ENCODE assay signal across 1 cellular context in genomic region chr17:43559161-43559816, GRCh38.
TF ChIP-seq lines count a peak whose summit lies in the region.

No MANE protein-coding gene starts in this region.

TF ChIP-seq in HepG2, 621 proteins besides CTCF, POLR2A, EP300 and RAD21 (continued from another document and continues in another):
- no peak for TF ChIP-seq HOMEZ (CRISPR knock-in tag; IDR thresholded peaks at IDR 0.05; ENCODE audit: low read depth)
- no peak for TF ChIP-seq AHDC1 (CRISPR knock-in tag; IDR thresholded peaks at IDR 0.05; ENCODE audit: borderline replicate concordance)
- TF ChIP-seq ATF5 (CRISPR knock-in tag; IDR thresholded peaks at IDR 0.05; ENCODE audit: low read depth) = no peak
- peak; percentile 68 for TF ChIP-seq ZFP36L1 (CRISPR knock-in tag; IDR thresholded peaks at IDR 0.05)
- peak; percentile 49; the same call in 1 of the 2 replicates for TF ChIP-seq FOXJ3 (CRISPR knock-in tag; IDR thresholded peaks at IDR 0.05; ENCODE audit: borderline replicate concordance)
- TF ChIP-seq ZNF224 (CRISPR knock-in tag; IDR thresholded peaks at IDR 0.05) = no peak
- TF ChIP-seq MEF2D (CRISPR knock-in tag; IDR thresholded peaks at IDR 0.05) = no peak
- TF ChIP-seq SUZ12 (IDR thresholded peaks at IDR 0.05; ENCODE audit: low read depth, low read length) = no peak
- no peak for TF ChIP-seq ZNF790 (CRISPR knock-in tag; IDR thresholded peaks at IDR 0.05; ENCODE audit: borderline replicate concordance)
- TF ChIP-seq KDM5B (CRISPR knock-in tag; IDR thresholded peaks at IDR 0.05; ENCODE audit: borderline replicate concordance) = peak; percentile 13; the same call in 1 of the 2 replicates
- TF ChIP-seq REPIN1 (CRISPR knock-in tag; IDR thresholded peaks at IDR 0.05; ENCODE audit: borderline replicate concordance, low read depth) = peak; percentile 78
- no peak for TF ChIP-seq GLMP (CRISPR knock-in tag; IDR thresholded peaks at IDR 0.05; ENCODE audit: borderline replicate concordance)
- TF ChIP-seq ZFAT (CRISPR knock-in tag; conservative IDR thresholded peaks at IDR 0.05) = no peak
- TF ChIP-seq DMTF1 (CRISPR knock-in tag; IDR thresholded peaks at IDR 0.05) = no peak
- no peak for TF ChIP-seq USF2 (IDR thresholded peaks at IDR 0.05; ENCODE audit: low read depth, low read length)
- TF ChIP-seq USF2 (CRISPR knock-in tag; IDR thresholded peaks at IDR 0.05; ENCODE audit: borderline replicate concordance) = no peak
- peak; percentile 63 for TF ChIP-seq GATAD2A (CRISPR knock-in tag; IDR thresholded peaks at IDR 0.05)
- no peak for TF ChIP-seq ZNF121 (CRISPR knock-in tag; IDR thresholded peaks at IDR 0.05)
- no peak for TF ChIP-seq ZNF382 (CRISPR knock-in tag; IDR thresholded peaks at IDR 0.05; ENCODE audit: borderline replicate concordance)
- peak; percentile 29; the same call in 1 of the 2 replicates for TF ChIP-seq NR2C2 (CRISPR knock-in tag; IDR thresholded peaks at IDR 0.05; ENCODE audit: borderline replicate concordance)
- no peak for TF ChIP-seq ZSCAN12 (CRISPR knock-in tag; IDR thresholded peaks at IDR 0.05)
- TF ChIP-seq ZNF12 (CRISPR knock-in tag; IDR thresholded peaks at IDR 0.05) = no peak
- no peak for TF ChIP-seq SOX6 (IDR thresholded peaks at IDR 0.05)
- TF ChIP-seq SOX6 (CRISPR knock-in tag; IDR thresholded peaks at IDR 0.05) = peak; percentile 76
- no peak for TF ChIP-seq ZNF639 (CRISPR knock-in tag; conservative IDR thresholded peaks at IDR 0.05)
- no peak for TF ChIP-seq HHEX (CRISPR knock-in tag; IDR thresholded peaks at IDR 0.05)
- TF ChIP-seq ZC3H4 (CRISPR knock-in tag; IDR thresholded peaks at IDR 0.05; ENCODE audit: borderline replicate concordance) = no peak
- TF ChIP-seq JARID2 (CRISPR knock-in tag; IDR thresholded peaks at IDR 0.05; ENCODE audit: insufficient replicate concordance) = no peak
- no peak for TF ChIP-seq HCFC1 (IDR thresholded peaks at IDR 0.05; ENCODE audit: low read depth, low read length)
- TF ChIP-seq SMARCE1 (IDR thresholded peaks at IDR 0.05; ENCODE audit: borderline replicate concordance) = no peak
- no peak for TF ChIP-seq ZBTB38 (CRISPR knock-in tag; IDR thresholded peaks at IDR 0.05)
- no peak for TF ChIP-seq PLSCR1 (CRISPR knock-in tag; IDR thresholded peaks at IDR 0.05; ENCODE audit: borderline replicate concordance)
- 0 out of 2 replicates have a peak, but pooled peaks have one; percentile 24 for TF ChIP-seq ZNF607 (CRISPR knock-in tag; IDR thresholded peaks at IDR 0.05; ENCODE audit: borderline replicate concordance)
- 0 out of 2 replicates have a peak, but pooled peaks have one; percentile 67 for TF ChIP-seq ZNF563 (CRISPR knock-in tag; IDR thresholded peaks at IDR 0.05)
- TF ChIP-seq ZNF598 (CRISPR knock-in tag; IDR thresholded peaks at IDR 0.05; ENCODE audit: borderline replicate concordance) = no peak; the same call in 1 of the 2 replicates
- TF ChIP-seq ZNF788 (CRISPR knock-in tag; IDR thresholded peaks at IDR 0.05; ENCODE audit: borderline replicate concordance) = peak; percentile 39; the same call in 1 of the 2 replicates
- TF ChIP-seq ZBED4 (CRISPR knock-in tag; IDR thresholded peaks at IDR 0.05; ENCODE audit: borderline replicate concordance) = no peak
